8 cellular contexts compared by ENCODE assay signal in genomic region chr14:104976198-104977007, GRCh38. TPM values are rescaled to one million over a fixed set of nuclear protein-coding genes. Genes with fewer than 3 reads are reported as not detected.
DNase-seq lines count a peak whose midpoint lies in the region; ATAC-seq and TF ChIP-seq lines count a peak whose summit lies in the region.

No MANE protein-coding gene starts in this region.

- DNase-seq in CD4-positive, CD25-positive, alpha-beta regulatory T cell, result peak; percentile 75 to 82 (median 79)
- DNase-seq in GM23248 (peak; percentile 88), NCI-H510A treated with DMSO at 0.1 percent for 48 hours (lab: John Stamatoyannopoulos, UW) (peak; percentile 63), colonic mucosa (peak; percentile 91), lower leg skin (ENCODE audit: low spot score in 2 of 2) (peak; percentile 82 to 97)
- peak; percentile 87 for DNase-seq in activated CD4-positive, alpha-beta T cell treated with anti-CD3 and anti-CD28 coated beads, Interleukin-2, amount 50 U/mL, for 1 hour
- DNase-seq in stimulated activated CD8-positive, alpha-beta memory T cell treated with anti-CD3 and anti-CD28 coated beads, Interleukin-12 subunit alpha, Interleukin-12 subunit beta, amount 100 ng/mL, for 1 hour (ENCODE audit: low read depth), result peak; percentile 81

- H3K4me1 ChIP-seq in CD4-positive, CD25-positive, alpha-beta regulatory T cell (ENCODE audit: control insufficient read depth, insufficient read depth, low read length, poor library complexity, severe bottlenecking), result peaks cover 15% of the 10 kb centered on the region
- H3K4me1 ChIP-seq in GM23248 (ENCODE audit: insufficient read depth) (peaks cover 24% of the 10 kb centered on the region), colonic mucosa (peaks cover 40% of the 10 kb centered on the region)

- H3K4me3 Mint-ChIP-seq in CD4-positive, CD25-positive, alpha-beta regulatory T cell, result peak overlapping the region; percentile 60 to 78 (median 68)

- H4K20me1 ChIP-seq in GM23248 (ENCODE audit: insufficient read depth), result no peaks in the 10 kb centered on the region

- intact Hi-C loops in colonic mucosa (cut with DNase I), result loop anchor here (2.0 kb wide), 1 partner anchor 68 kb away; no protein-coding TSS in a partner anchor
- intact Hi-C loops in lower leg skin (cut with DNase I; ENCODE audit: low total_unique reads), result loop anchor here (2.0 kb wide), 1 partner anchor 68 kb away; no protein-coding TSS in a partner anchor

- no peaks in the 10 kb centered on the region for H3K79me2 ChIP-seq in GM23248 (ENCODE audit: insufficient read depth)

- in situ Hi-C loops in GM23248 (cut with MboI), result no loop called here

- TF ChIP-seq POLR2A in lower leg skin (IDR thresholded peaks at IDR 0.05), result no peak

- no peaks in the 10 kb centered on the region for H3K36me3 Mint-ChIP-seq in CD4-positive, CD25-positive, alpha-beta regulatory T cell

- H3K27ac Mint-ChIP-seq in CD4-positive, CD25-positive, alpha-beta regulatory T cell, result no peak overlapping the region

- H3K4me1 Mint-ChIP-seq in CD4-positive, CD25-positive, alpha-beta regulatory T cell, result peaks cover 0 to 12% (median 7%) of the 10 kb centered on the region in 4 donors

- H3K9ac ChIP-seq in GM23248 (no peak overlapping the region), colonic mucosa (ENCODE audit: low read depth in 2 of 2, low read length in 2 of 2) (no peak overlapping the region)

- no peak overlapping the region for H3K27ac ChIP-seq in CD4-positive, CD25-positive, alpha-beta regulatory T cell (ENCODE audit: insufficient read depth, low read length, poor library complexity, severe bottlenecking)
- H3K27ac ChIP-seq in GM23248 (no peak overlapping the region), colonic mucosa (no peak overlapping the region)

- peaks cover 2% of the 10 kb centered on the region; the same call in 1 of the 2 replicates for H3F3A ChIP-seq in GM23248 (ENCODE audit: insufficient read depth)

- peak; percentile 83 to 84 for ATAC-seq in CD4-positive, CD25-positive, alpha-beta regulatory T cell (ENCODE audit: low read depth in 2 of 2)
- ATAC-seq in HG03196 (IDR thresholded peaks at IDR 0.05; ENCODE audit: unreplicated experiment), result no peak

- WGBS in GM23248 (ENCODE audit: low coverage in 1 of 2, low lambda C conversion rate in 2 of 2, missing lambda C conversion rate in 2 of 2), 2 experiments, result 49 to 51% methylated on average over 20 to 21 of the region's 21 CpGs
- WGBS in lower leg skin, 2 donors, result 32 to 37% methylated on average over 21 of the region's 21 CpGs

- peaks cover 34% of the 10 kb centered on the region for H3K27me3 Mint-ChIP-seq in CD4-positive, CD25-positive, alpha-beta regulatory T cell

- no peaks in the 10 kb centered on the region for H3K36me3 ChIP-seq in CD4-positive, CD25-positive, alpha-beta regulatory T cell (ENCODE audit: control insufficient read depth, insufficient read depth, low read length)
- no peaks in the 10 kb centered on the region for H3K36me3 ChIP-seq in GM23248 (ENCODE audit: low read depth)
- no peaks in the 10 kb centered on the region for H3K36me3 ChIP-seq in colonic mucosa

- no peak overlapping the region for H2AFZ ChIP-seq in GM23248

- H3K9me3 ChIP-seq in CD4-positive, CD25-positive, alpha-beta regulatory T cell (ENCODE audit: control insufficient read depth in 2 of 2, low read length in 2 of 2), result no peaks in the 10 kb centered on the region
- H3K9me3 ChIP-seq in GM23248 (ENCODE audit: low read depth), result no peaks in the 10 kb centered on the region
- no peaks in the 10 kb centered on the region for H3K9me3 ChIP-seq in colonic mucosa

- no peak overlapping the region for H3K4me2 ChIP-seq in GM23248 (ENCODE audit: unreplicated experiment)

- peak; percentile 87 for TF ChIP-seq CTCF in colonic mucosa (IDR thresholded peaks at IDR 0.05)
- TF ChIP-seq CTCF in lower leg skin (IDR thresholded peaks at IDR 0.05), result peak in 1 of 3 donors; percentile 71

- no peaks in the 10 kb centered on the region for H3K27me3 ChIP-seq in CD4-positive, CD25-positive, alpha-beta regulatory T cell (ENCODE audit: control insufficient read depth, insufficient read depth, low read length)
- no peaks in the 10 kb centered on the region for H3K27me3 ChIP-seq in GM23248 (replicated peaks; ENCODE audit: insufficient read depth)
- peaks cover 22% of the 10 kb centered on the region for H3K27me3 ChIP-seq in colonic mucosa

- no peaks in the 10 kb centered on the region for H3K9me2 ChIP-seq in GM23248 (ENCODE audit: insufficient read depth)

- no peak overlapping the region for H3K4me3 ChIP-seq in CD4-positive, CD25-positive, alpha-beta regulatory T cell (ENCODE audit: low read depth, low read length)
- H3K4me3 ChIP-seq in GM23248 (no peak overlapping the region), colonic mucosa (no peak overlapping the region), lower leg skin (ENCODE audit: low read depth, poor library complexity, severe bottlenecking) (no peak overlapping the region)

- H3K9me3 Mint-ChIP-seq in CD4-positive, CD25-positive, alpha-beta regulatory T cell, result peaks cover 0 to 4% (median 0%) of the 10 kb centered on the region in 7 donors

RNA-seq across cellular contexts. Expression of gene AHNAK2, which starts 1.8 kb away (rescaled TPM):
- total RNA-seq in CD4-positive, CD25-positive, alpha-beta regulatory T cell, result not detected
- not detected for polyA plus RNA-seq in CD4-positive, CD25-positive, alpha-beta regulatory T cell
- total RNA-seq in GM23248 (2014; rRNA removed; shearing (Covaris generic)), result 58.0 and 64.9 TPM in 2 replicates
- polyA plus RNA-seq in GM23248 (2016; fragmentation: Nextera tagmentation; extraction: Ambion mirVana), result 38.3 and 38.9 TPM in 2 replicates
- total RNA-seq in colonic mucosa (10 to 100 TPM in 1 of 2 donors, 1 to 10 TPM in 1; 5.1 to 21.5 TPM), lower leg skin (100 to 1,000 TPM; 671 to 950 (median 756) TPM)

RNA-seq across cellular contexts. Expression of gene CLBA1, which starts 9.2 kb away (rescaled TPM):
- total RNA-seq in CD4-positive, CD25-positive, alpha-beta regulatory T cell, result 0.89 TPM
- 1 to 10 TPM in 1 of 4 donors, under 1 TPM in 2, not detected in 1; 0.32 to 1.1 (median 0.95) TPM for polyA plus RNA-seq in CD4-positive, CD25-positive, alpha-beta regulatory T cell
- 10.4 and 13.5 TPM in 2 replicates for total RNA-seq in GM23248 (2014; rRNA removed; shearing (Covaris generic))
- polyA plus RNA-seq in GM23248 (2016; fragmentation: Nextera tagmentation; extraction: Ambion mirVana), result 7.7 and 11.5 TPM in 2 replicates
- total RNA-seq in colonic mucosa (1 to 10 TPM; 3.8 TPM), lower leg skin (10 to 100 TPM in 1 of 4 donors, 1 to 10 TPM in 3; 2.2 to 11.7 (median 6.5) TPM)

RNA-seq across cellular contexts. Expression of gene CDCA4, which starts 44.5 kb away (rescaled TPM):
- 16.5 TPM for total RNA-seq in CD4-positive, CD25-positive, alpha-beta regulatory T cell
- polyA plus RNA-seq in CD4-positive, CD25-positive, alpha-beta regulatory T cell, result 10 to 100 TPM; 12.8 to 16.7 (median 14.9) TPM
- 25.5 and 27.5 TPM in 2 replicates for total RNA-seq in GM23248 (2014; rRNA removed; shearing (Covaris generic))
- polyA plus RNA-seq in GM23248 (2016; fragmentation: Nextera tagmentation; extraction: Ambion mirVana), result 24.0 and 26.8 TPM in 2 replicates
- 10 to 100 TPM in 1 of 2 donors, 1 to 10 TPM in 1; 8.3 to 16.3 TPM for total RNA-seq in colonic mucosa
- 10 to 100 TPM; 39.3 to 45.7 (median 41.5) TPM for total RNA-seq in lower leg skin

RNA-seq across cellular contexts. Expression of gene PLD4, which starts 51.7 kb away (rescaled TPM):
- not detected for total RNA-seq in CD4-positive, CD25-positive, alpha-beta regulatory T cell
- under 1 TPM in 2 of 4 donors, not detected in 2; 0.34 to 0.69 TPM for polyA plus RNA-seq in CD4-positive, CD25-positive, alpha-beta regulatory T cell
- not detected in 2 replicates for total RNA-seq in GM23248 (2014; rRNA removed; shearing (Covaris generic))
- not detected in 2 replicates for polyA plus RNA-seq in GM23248 (2016; fragmentation: Nextera tagmentation; extraction: Ambion mirVana)
- total RNA-seq in colonic mucosa (1 to 10 TPM in 1 of 2 donors, not detected in 1; 1.2 TPM), lower leg skin (1 to 10 TPM in 3 of 4 donors, under 1 TPM in 1; 0.84 to 2.6 (median 1.2) TPM)

Comparison
In these comparisons a context has a peak if more than half of its experiments do, and no peak if none do; other contexts are left out.
1. RNA of gene AHNAK2, which starts 1.8 kb away (total RNA-seq): 671 to 950 TPM in lower leg skin; 58.0 to 64.9 TPM in GM23248, 5.1 to 21.5 TPM in colonic mucosa and not detected in CD4-positive, CD25-positive, alpha-beta regulatory T cell (single experiment); every median in the first group is over 10 times any median in the second.
2. Peak in every context shown above with its lines, with median percentiles within 50 percentile points of each other: DNase-seq.